ENCODE assay signal across 9 cellular contexts in the genomic region with DNA sequence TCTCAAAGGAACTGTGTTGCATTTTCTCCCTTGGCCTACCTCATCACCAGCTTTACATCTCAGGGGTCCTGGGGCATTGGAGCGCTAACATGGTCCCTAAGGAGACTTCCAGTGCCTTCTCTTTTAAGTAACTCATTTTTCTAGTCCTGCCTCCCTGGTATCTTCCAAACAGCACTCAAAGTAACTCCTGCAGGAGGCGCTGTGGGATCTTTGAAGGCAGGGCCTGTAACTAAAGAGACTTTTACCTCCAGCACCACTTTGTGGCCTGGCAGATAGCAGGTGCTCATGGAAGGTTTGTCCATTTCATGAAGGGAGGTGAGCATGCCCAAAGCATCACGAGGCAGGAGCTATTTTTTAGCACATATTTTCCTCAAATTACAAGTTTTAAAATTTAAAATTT.
A peak's percentile ranks its signal among the peaks of the same experiment; 100 is the strongest.
DNase-seq lines count a peak whose midpoint lies in the region; ATAC-seq and TF ChIP-seq lines count a peak whose summit lies in the region.
"Had no signal": no experiment of that assay in that cellular context is flagged by ENCODE, and none has a peak within 500 bp of the region (broad histone marks: within the 10 kb centered on the region; RNA-seq: fewer than 3 reads in every experiment).

No MANE protein-coding gene starts in this region.

- DNase-seq in NCI-H2029 treated with DMSO at 0.1 percent for 48 hours (lab: John Stamatoyannopoulos, UW) (peak; percentile 0), NCI-H2029 (lab: John Stamatoyannopoulos, UW) (no peak), SHP77 (lab: John Stamatoyannopoulos, UW) (peak; percentile 53 to 57), epithelial cell of esophagus (ENCODE audit: low read depth) (no peak)
- DNase-seq in stimulated activated CD4-positive, alpha-beta T cell treated with anti-CD3 and anti-CD28 coated beads, Interleukin-1b, Interleukin-23, amount 100 ng/mL, for 24 hours (ENCODE audit: low read depth in 4 of 4, low spot score in 1 of 4) = peak in 3 of 4 experiments; percentile 6 to 29 (median 8)
- no peak for DNase-seq in effector CD4-positive, alpha-beta T cell

- peak; percentile 14 for TF ChIP-seq CTCF in epithelial cell of esophagus (IDR thresholded peaks at IDR 0.05; ENCODE audit: insufficient read depth, low read depth, low read length, missing control alignments)

- ATAC-seq in HG02884 (IDR thresholded peaks at IDR 0.05; ENCODE audit: unreplicated experiment) (peak; percentile 71), HG03457 (IDR thresholded peaks at IDR 0.05; ENCODE audit: unreplicated experiment) (no peak)

- H3K4me3 ChIP-seq in epithelial cell of esophagus (ENCODE audit: low read length) = no peak overlapping the region
- H3K4me3 ChIP-seq: thyroid gland had no signal

Comparison
In these comparisons a context has a peak if more than half of its experiments do, and no peak if none do; other contexts are left out.
1. DNase-seq: peak in NCI-H2029 treated with DMSO at 0.1 percent for 48 hours (single experiment), SHP77 (2 of 2) and stimulated activated CD4-positive, alpha-beta T cell treated with anti-CD3 and anti-CD28 coated beads, Interleukin-1b, Interleukin-23, amount 100 ng/mL, for 24 hours (3 of 4); none in NCI-H2029 (single experiment), epithelial cell of esophagus (single experiment) and effector CD4-positive, alpha-beta T cell (single experiment).